Comparison of ENCODE assay signal across 8 cellular contexts in genomic region chr7:141551080-141551772, GRCh38. TPM values are rescaled to one million over a fixed set of nuclear protein-coding genes. Genes with fewer than 3 reads are reported as not detected.
DNase-seq lines count a peak whose midpoint lies in the region; ATAC-seq and TF ChIP-seq lines count a peak whose summit lies in the region.

Gene AGK, plus strand, starts transcription at chr7:141551410. Its CDS starts 4,057 bp downstream, at chr7:141555467.

- intact Hi-C loops in stomach (cut with DNase I; ENCODE audit: low total_unique reads): no loop called here

- WGBS in stomach, 5 donors: 0 to 1% (median 0%) methylated on average over 33 to 66 of the region's 66 CpGs

- peak; percentile 94 for ATAC-seq in GM21825 (IDR thresholded peaks at IDR 0.05; ENCODE audit: unreplicated experiment)

- no peaks in the 10 kb centered on the region for H4K20me1 ChIP-seq in neural cell (ENCODE audit: insufficient read depth)

- H3K9me3 ChIP-seq in KOPT-K1 (ENCODE audit: insufficient read depth, low read length, poor library complexity, severe bottlenecking) (no peaks in the 10 kb centered on the region), neural cell (ENCODE audit: low read length) (no peaks in the 10 kb centered on the region), stomach (no peaks in the 10 kb centered on the region)

- TF ChIP-seq RAD21 in neural cell (conservative IDR thresholded peaks at IDR 0.05): peak; percentile 47

- peaks cover 16% of the 10 kb centered on the region for H3K36me3 ChIP-seq in KOPT-K1 (ENCODE audit: insufficient read depth, low read length)
- no peaks in the 10 kb centered on the region for H3K36me3 ChIP-seq in neural cell (ENCODE audit: insufficient read depth, low read length)
- peaks cover 4 to 11% (median 10%) of the 10 kb centered on the region in 4 donors for H3K36me3 ChIP-seq in stomach

- peaks cover 10% of the 10 kb centered on the region for H3K79me2 ChIP-seq in neural cell (replicated peaks; ENCODE audit: insufficient read depth, low read length)

- no peaks in the 10 kb centered on the region for H3F3A ChIP-seq in neural cell (ENCODE audit: insufficient read depth, low read length, poor library complexity, severe bottlenecking)

- H3K4me1 ChIP-seq in stomach: peaks cover 5 to 27% (median 20%) of the 10 kb centered on the region in 4 donors

- peak; percentile 87 for TF ChIP-seq POLR2A in Raji (IDR thresholded peaks at IDR 0.05; ENCODE audit: insufficient read depth, low read depth, low read length)
- TF ChIP-seq POLR2A in stomach (IDR thresholded peaks at IDR 0.05): no peak

- H2AFZ ChIP-seq in neural cell (ENCODE audit: low read depth, low read length): peak within 1 kb of the TSS; percentile 38

- TF ChIP-seq EP300 in neural cell (conservative IDR thresholded peaks at IDR 0.05; ENCODE audit: poor library complexity, severe bottlenecking) (peak; percentile 37), stomach (IDR thresholded peaks at IDR 0.05) (no peak)

- no peaks in the 10 kb centered on the region for H3K9me2 ChIP-seq in neural cell (ENCODE audit: insufficient read depth, low read length)

- TF ChIP-seq CTCF in neural cell (IDR thresholded peaks at IDR 0.05; ENCODE audit: poor library complexity, severe bottlenecking) (no peak), stomach (IDR thresholded peaks at IDR 0.05) (no peak)

- H3K4me3 ChIP-seq in neural cell (ENCODE audit: low read length): peak within 1 kb of the TSS; percentile 78
- peak within 1 kb of the TSS; percentile 86 to 94 (median 88) for H3K4me3 ChIP-seq in stomach

- DNase-seq in EH (ENCODE audit: low read depth) (peak; percentile 77), fibroblast of the conjunctiva (ENCODE audit: low read depth) (peak; percentile 28), stomach (peak; percentile 69)
- DNase-seq in activated effector memory CD4-positive, alpha-beta T cell treated with Interleukin-2 at 50 U/mL for 16 hours: peak; percentile 68

- H3K27me3 ChIP-seq in neural cell (ENCODE audit: insufficient read depth, low read depth, low read length): no peaks in the 10 kb centered on the region
- H3K27me3 ChIP-seq in stomach: no peaks in the 10 kb centered on the region

- H3K27ac ChIP-seq in KOPT-K1 (ENCODE audit: low read depth, low read length, poor library complexity, severe bottlenecking) (peak within 1 kb of the TSS; percentile 67), neural cell (ENCODE audit: low read length) (peak within 1 kb of the TSS; percentile 50), stomach (peak within 1 kb of the TSS; percentile 57 to 86 (median 72))

- peak within 1 kb of the TSS; percentile 70 for H3K9ac ChIP-seq in neural cell (ENCODE audit: low read length)

- H3K4me2 ChIP-seq in neural cell (ENCODE audit: low read length): peak within 1 kb of the TSS; percentile 58

TF ChIP-seq in neural cell, 6 proteins besides CTCF, POLR2A, EP300 and RAD21:
- TF ChIP-seq POLR2AphosphoS5 (IDR thresholded peaks at IDR 0.05) (peak; percentile 80), EZH2 (IDR thresholded peaks at IDR 0.05; ENCODE audit: borderline replicate concordance, insufficient read depth, low read length, poor library complexity, severe bottlenecking) (no peak), MXI1 (conservative IDR thresholded peaks at IDR 0.05; ENCODE audit: poor library complexity, severe bottlenecking) (peak; percentile 65), REST (IDR thresholded peaks at IDR 0.05; ENCODE audit: borderline replicate concordance) (peak; percentile 80), TAF1 (IDR thresholded peaks at IDR 0.05; ENCODE audit: low read depth) (peak; percentile 95), SMC3 (conservative IDR thresholded peaks at IDR 0.05; ENCODE audit: poor library complexity) (peak; percentile 47)

RNA-seq across cellular contexts. Expression of gene AGK, which starts in this region (rescaled TPM):
- 59.8 and 64.8 TPM in 2 replicates for polyA plus RNA-seq in neural cell
- 87.6 and 92.5 TPM in 2 replicates for polyA minus RNA-seq in neural cell
- 10 to 100 TPM in 4 of 5 donors, 1 to 10 TPM in 1; 2.9 to 42.8 (median 19.6) TPM for total RNA-seq in stomach
- polyA plus RNA-seq in stomach: 10 to 100 TPM in 1 of 3 donors, 1 to 10 TPM in 2; 6.6 to 11.6 (median 7.3) TPM

Comparison
In these comparisons a context has a peak if more than half of its experiments do, and no peak if none do; other contexts are left out.
1. Peak in every context shown above with its lines: DNase-seq, ATAC-seq, H3K4me3 ChIP-seq and H3K27ac ChIP-seq.